Comparison of ENCODE assay signal across 1 cellular context in genomic region chr12:78406776-78407335, GRCh38.
TF ChIP-seq lines count a peak whose summit lies in the region.

No MANE protein-coding gene starts in this region.

TF ChIP-seq in SK-N-SH, 30 proteins besides CTCF, POLR2A, EP300 and RAD21 (continued from another document):
- TF ChIP-seq FOSL2 (IDR thresholded peaks at IDR 0.05; ENCODE audit: borderline replicate concordance, low read depth) (no peak), TCF12 (IDR thresholded peaks at IDR 0.05) (no peak), MAX (IDR thresholded peaks at IDR 0.05; ENCODE audit: low read depth) (no peak), NFIC (IDR thresholded peaks at IDR 0.05; ENCODE audit: borderline replicate concordance) (no peak), MEF2A (IDR thresholded peaks at IDR 0.05; ENCODE audit: borderline replicate concordance, low read depth) (no peak), SIN3A (IDR thresholded peaks at IDR 0.05; ENCODE audit: borderline replicate concordance, low read depth, low read length) (no peak), CHD2 (IDR thresholded peaks at IDR 0.05; ENCODE audit: low read length, partially characterized antibody) (no peak), ELF1 (IDR thresholded peaks at IDR 0.05) (no peak), IRF3 (IDR thresholded peaks at IDR 0.05; ENCODE audit: low read depth, low read length) (no peak)
- TF ChIP-seq, protein P1, sequence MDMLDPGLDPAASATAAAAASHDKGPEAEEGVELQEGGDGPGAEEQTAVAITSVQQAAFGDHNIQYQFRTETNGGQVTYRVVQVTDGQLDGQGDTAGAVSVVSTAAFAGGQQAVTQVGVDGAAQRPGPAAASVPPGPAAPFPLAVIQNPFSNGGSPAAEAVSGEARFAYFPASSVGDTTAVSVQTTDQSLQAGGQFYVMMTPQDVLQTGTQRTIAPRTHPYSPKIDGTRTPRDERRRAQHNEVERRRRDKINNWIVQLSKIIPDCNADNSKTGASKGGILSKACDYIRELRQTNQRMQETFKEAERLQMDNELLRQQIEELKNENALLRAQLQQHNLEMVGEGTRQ (IDR thresholded peaks at IDR 0.05; ENCODE audit: borderline replicate concordance, low read depth, low read length), result no peak
